Comparison of ENCODE assay signal across 23 cellular contexts in the genomic region with DNA sequence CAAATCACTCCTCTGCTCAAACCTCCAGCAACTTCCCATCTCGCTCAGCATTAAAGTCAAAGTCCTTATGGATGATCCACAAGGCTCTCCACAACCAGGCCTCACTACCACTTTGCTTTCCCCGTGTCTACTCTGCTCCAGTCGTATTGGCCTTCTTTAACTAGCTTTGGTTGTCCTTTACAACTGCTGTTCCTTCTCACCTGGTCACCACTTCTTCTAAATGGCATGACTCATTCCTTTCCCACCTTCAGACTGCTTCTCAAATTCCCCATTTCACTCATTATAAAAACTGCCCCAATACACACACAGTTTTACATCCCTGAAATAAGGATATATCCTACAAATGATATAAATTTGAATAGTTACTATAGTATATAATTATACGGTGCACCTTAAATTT.
"Had no signal": no experiment of that assay in that cellular context is flagged by ENCODE, and none has a peak within 500 bp of the region (broad histone marks: within the 10 kb centered on the region; RNA-seq: fewer than 3 reads in every experiment).

No MANE protein-coding gene starts in this region.

- H3K27me3 ChIP-seq: esophagus muscularis mucosa, gastrocnemius medialis, heart right ventricle, ovary, right atrium auricular region, sigmoid colon, tibial nerve, upper lobe of right lung, vagina had no signal

- H3K27ac ChIP-seq: coronary artery, epithelial cell of prostate, esophagus muscularis mucosa, gastrocnemius medialis, heart right ventricle, ovary, right atrium auricular region, sigmoid colon, skin epidermis, tibial nerve, upper lobe of right lung, vagina had no signal

- H3K4me1 ChIP-seq: esophagus muscularis mucosa, sigmoid colon, tibial nerve, upper lobe of right lung, vagina had no signal

- H3K36me3 ChIP-seq: esophagus muscularis mucosa, gastrocnemius medialis, heart right ventricle, ovary, right atrium auricular region, sigmoid colon, upper lobe of right lung, vagina had no signal

- ATAC-seq: heart right ventricle; left lobe of liver; mucosa of descending colon; naive thymus-derived CD8-positive, alpha-beta T cell; upper lobe of right lung had no signal

- H3K27me3 Mint-ChIP-seq: naive thymus-derived CD8-positive, alpha-beta T cell had no signal

- DNase-seq: effector CD4-positive, alpha-beta T cell; gastrocnemius medialis; heart right ventricle; hypothalamus; islet precursor cell; mammary epithelial cell; mucosa of descending colon; naive thymus-derived CD8-positive, alpha-beta T cell; ovary; sigmoid colon; stimulated activated CD4-positive, alpha-beta T cell treated with anti-CD3 and anti-CD28 coated beads, Interleukin-2, amount 100 ng/mL, for 24 hours; stimulated activated CD4-positive, alpha-beta T cell treated with anti-CD3 and anti-CD28 coated beads, Interleukin-4, amount 100 ng/mL, for 4 hours; stimulated activated naive CD4-positive, alpha-beta T cell; upper lobe of right lung had no signal

- H3K9me3 ChIP-seq: gastrocnemius medialis, ovary, sigmoid colon, upper lobe of right lung, vagina had no signal

- H3K4me3 ChIP-seq: coronary artery, esophagus muscularis mucosa, gastrocnemius medialis, heart right ventricle, mucosa of descending colon, ovary, right atrium auricular region, sigmoid colon, skin epidermis, tibial nerve, upper lobe of right lung, vagina had no signal

- H3K4me3 Mint-ChIP-seq: neural crest cell had no signal
